22 cellular contexts compared by ENCODE assay signal in genomic region chr1:70899735-70900134, GRCh38.
DNase-seq lines count a peak whose midpoint lies in the region; ATAC-seq, FAIRE-seq and TF ChIP-seq lines count a peak whose summit lies in the region.
"Had no signal": no experiment of that assay in that cellular context is flagged by ENCODE, and none has a peak within 500 bp of the region (broad histone marks: within the 10 kb centered on the region; RNA-seq: fewer than 3 reads in every experiment).

No MANE protein-coding gene starts in this region.

- H3K27me3 ChIP-seq in GM23338 (ENCODE audit: insufficient read depth): no peaks in the 10 kb centered on the region
- no peaks in the 10 kb centered on the region for H3K27me3 ChIP-seq in bronchial epithelial cell (ENCODE audit: control insufficient read depth, insufficient read depth, low read length)

- H3K9me3 Mint-ChIP-seq in GM23338: no peaks in the 10 kb centered on the region
- no peaks in the 10 kb centered on the region for H3K9me3 Mint-ChIP-seq in activated CD8-positive, alpha-beta memory T cell treated with anti-CD3 and anti-CD28 coated beads, Interleukin-2, amount 10 ng/mL, durations not matched to agents 7 days and 5 days (ENCODE audit: low read depth)
- no peaks in the 10 kb centered on the region for H3K9me3 Mint-ChIP-seq in activated T-helper 1 cell treated with anti-CD3 and anti-CD28 coated beads, Interleukin-12 subunit alpha, Interleukin-12 subunit beta, Interleukin-2, Interleukin-4 antibody, amounts not matched to agents 30 ng/mL and 10 ng/mL and 1 ng/mL, durations not matched to agents 14 hours and 24 hours and 36 hours

- no peak overlapping the region for H3K4me3 Mint-ChIP-seq in GM23338
- no peak overlapping the region for H3K4me3 Mint-ChIP-seq in activated CD8-positive, alpha-beta memory T cell treated with anti-CD3 and anti-CD28 coated beads, Interleukin-2, amount 10 ng/mL, durations not matched to agents 7 days and 5 days
- H3K4me3 Mint-ChIP-seq in activated T-helper 1 cell treated with anti-CD3 and anti-CD28 coated beads, Interleukin-12 subunit alpha, Interleukin-12 subunit beta, Interleukin-2, Interleukin-4 antibody, amounts not matched to agents 30 ng/mL and 10 ng/mL and 1 ng/mL, durations not matched to agents 14 hours and 24 hours and 36 hours: no peak overlapping the region
- H3K4me3 Mint-ChIP-seq: CD4-positive, alpha-beta memory T cell; HFFc6 had no signal

- peaks cover 4% of the 10 kb centered on the region for H3K27me3 Mint-ChIP-seq in GM23338 (ENCODE audit: insufficient read depth, low read depth, poor library complexity)
- no peaks in the 10 kb centered on the region for H3K27me3 Mint-ChIP-seq in activated CD8-positive, alpha-beta memory T cell treated with anti-CD3 and anti-CD28 coated beads, Interleukin-2, amount 10 ng/mL, durations not matched to agents 7 days and 5 days
- H3K27me3 Mint-ChIP-seq in activated T-helper 1 cell treated with anti-CD3 and anti-CD28 coated beads, Interleukin-12 subunit alpha, Interleukin-12 subunit beta, Interleukin-2, Interleukin-4 antibody, amounts not matched to agents 30 ng/mL and 10 ng/mL and 1 ng/mL, durations not matched to agents 14 hours and 24 hours and 36 hours (ENCODE audit: insufficient read depth): no peaks in the 10 kb centered on the region

- no peak overlapping the region for H2AFZ ChIP-seq in GM23338

- ATAC-seq in GM23338: no peak
- ATAC-seq in activated CD8-positive, alpha-beta memory T cell treated with anti-CD3 and anti-CD28 coated beads, Interleukin-2, amount 10 ng/mL, durations not matched to agents 7 days and 5 days: no peak
- no peak for ATAC-seq in HG02973 (IDR thresholded peaks at IDR 0.05; ENCODE audit: unreplicated experiment)
- no peak for ATAC-seq in GM21367 (IDR thresholded peaks at IDR 0.05; ENCODE audit: unreplicated experiment)
- ATAC-seq: A549 had no signal

- H3K36me3 ChIP-seq in GM23338 (ENCODE audit: insufficient read depth) (no peaks in the 10 kb centered on the region), bronchial epithelial cell (ENCODE audit: control insufficient read depth, insufficient read depth, low read length) (no peaks in the 10 kb centered on the region)
- H3K36me3 ChIP-seq: HAP-1 had no signal

- H3K4me2 ChIP-seq in GM23338: no peak overlapping the region
- H3K4me2 ChIP-seq: A549 had no signal

- H3K27ac ChIP-seq in GM23338 (ENCODE audit: low read depth): no peak overlapping the region
- H3K27ac ChIP-seq: A549 had no signal

- H3K4me1 Mint-ChIP-seq in GM23338: peaks cover 14% of the 10 kb centered on the region
- no peaks in the 10 kb centered on the region for H3K4me1 Mint-ChIP-seq in activated CD8-positive, alpha-beta memory T cell treated with anti-CD3 and anti-CD28 coated beads, Interleukin-2, amount 10 ng/mL, durations not matched to agents 7 days and 5 days
- peaks cover 16% of the 10 kb centered on the region for H3K4me1 Mint-ChIP-seq in activated T-helper 1 cell treated with anti-CD3 and anti-CD28 coated beads, Interleukin-12 subunit alpha, Interleukin-12 subunit beta, Interleukin-2, Interleukin-4 antibody, amounts not matched to agents 30 ng/mL and 10 ng/mL and 1 ng/mL, durations not matched to agents 14 hours and 24 hours and 36 hours (ENCODE audit: low read depth)
- H3K4me1 Mint-ChIP-seq: CD4-positive, alpha-beta memory T cell had no signal

- CTCF ChIA-PET in activated CD8-positive, alpha-beta memory T cell treated with anti-CD3 and anti-CD28 coated beads, Interleukin-2, amount 10 ng/mL, durations not matched to agents 7 days and 5 days (lab: Charles Lee): no interaction called here

- no peaks in the 10 kb centered on the region for H3K79me2 ChIP-seq in GM23338 (replicated peaks; ENCODE audit: insufficient read depth)

- H3K4me1 ChIP-seq in GM23338 (ENCODE audit: insufficient read depth): 0 out of 2 replicates have a peak, but pooled peaks cover 5% of the 10 kb centered on the region
- H3K4me1 ChIP-seq: A549, HAP-1 had no signal

- TF ChIP-seq CTCF in GM23338 (conservative IDR thresholded peaks at IDR 0.05; ENCODE audit: low read depth in 2 of 2): no peak
- TF ChIP-seq CTCF in bronchial epithelial cell (IDR thresholded peaks at IDR 0.05; ENCODE audit: insufficient read depth, low read length, severe bottlenecking): no peak

- H3K27ac Mint-ChIP-seq in GM23338: peak overlapping the region; percentile 38; the same call in 1 of the 2 replicates
- no peak overlapping the region for H3K27ac Mint-ChIP-seq in activated CD8-positive, alpha-beta memory T cell treated with anti-CD3 and anti-CD28 coated beads, Interleukin-2, amount 10 ng/mL, durations not matched to agents 7 days and 5 days
- no peak overlapping the region for H3K27ac Mint-ChIP-seq in activated T-helper 1 cell treated with anti-CD3 and anti-CD28 coated beads, Interleukin-12 subunit alpha, Interleukin-12 subunit beta, Interleukin-2, Interleukin-4 antibody, amounts not matched to agents 30 ng/mL and 10 ng/mL and 1 ng/mL, durations not matched to agents 14 hours and 24 hours and 36 hours
- H3K27ac Mint-ChIP-seq: CD4-positive, alpha-beta memory T cell; HFFc6 had no signal

- intact Hi-C loops in activated T-helper 1 cell treated with anti-CD3 and anti-CD28 coated beads, Interleukin-12 subunit alpha, Interleukin-12 subunit beta, Interleukin-2, Interleukin-4 antibody, amounts not matched to agents 30 ng/mL and 10 ng/mL and 1 ng/mL, durations not matched to agents 14 hours and 24 hours and 36 hours (cut with micrococcal nuclease): loop anchor here (5.0 kb wide), 1 partner anchor 212 kb away; no protein-coding TSS in a partner anchor

- FAIRE-seq in bronchial epithelial cell (lab: Jason Lieb, UNC): no peak
- FAIRE-seq: A549, GM12892, H54 had no signal

- H4K20me1 ChIP-seq in GM23338 (replicated peaks; ENCODE audit: insufficient read depth): no peaks in the 10 kb centered on the region

- H3K9me2 ChIP-seq in GM23338 (ENCODE audit: insufficient read depth): peaks cover 7% of the 10 kb centered on the region; the same call in 1 of the 2 replicates

- no peaks in the 10 kb centered on the region for H3F3A ChIP-seq in GM23338 (replicated peaks; ENCODE audit: low read depth)

- DNase-seq in AG08395 (ENCODE audit: low spot score) (peak; percentile 15), GM23338 (ENCODE audit: low spot score) (no peak), bronchial epithelial cell (ENCODE audit: low read depth) (peak; percentile 5), kidney tubule cell (ENCODE audit: low spot score) (peak; percentile 71)
- DNase-seq in activated CD8-positive, alpha-beta memory T cell treated with anti-CD3 and anti-CD28 coated beads, Interleukin-2, amount 10 ng/mL, durations not matched to agents 7 days and 5 days: no peak
- no peak for DNase-seq in activated T-helper 1 cell treated with anti-CD3 and anti-CD28 coated beads, Interleukin-12 subunit alpha, Interleukin-12 subunit beta, Interleukin-2, Interleukin-4 antibody, amounts not matched to agents 30 ng/mL and 10 ng/mL and 1 ng/mL, durations not matched to agents 14 hours and 24 hours and 36 hours (ENCODE audit: low spot score)
- DNase-seq: 8988T; ACHN; C1 segment of cervical spinal cord; Calu3; CD4-positive, alpha-beta memory T cell; COR-L47; DMS53; DMS79 treated with DMSO at 0.1 percent for 48 hours; GOT3; HFFc6 had no signal

- no peaks in the 10 kb centered on the region for H3K36me3 Mint-ChIP-seq in GM23338 (ENCODE audit: low read depth)
- no peaks in the 10 kb centered on the region for H3K36me3 Mint-ChIP-seq in activated CD8-positive, alpha-beta memory T cell treated with anti-CD3 and anti-CD28 coated beads, Interleukin-2, amount 10 ng/mL, durations not matched to agents 7 days and 5 days
- H3K36me3 Mint-ChIP-seq in activated T-helper 1 cell treated with anti-CD3 and anti-CD28 coated beads, Interleukin-12 subunit alpha, Interleukin-12 subunit beta, Interleukin-2, Interleukin-4 antibody, amounts not matched to agents 30 ng/mL and 10 ng/mL and 1 ng/mL, durations not matched to agents 14 hours and 24 hours and 36 hours (ENCODE audit: low read depth): no peaks in the 10 kb centered on the region
- H3K36me3 Mint-ChIP-seq: CD4-positive, alpha-beta memory T cell had no signal

- no peak overlapping the region for H3K4me3 ChIP-seq in GM23338
- H3K4me3 ChIP-seq in bronchial epithelial cell (ENCODE audit: low read depth, low read length): no peak overlapping the region
- H3K4me3 ChIP-seq: A549, HAP-1 had no signal

TF ChIP-seq in GM23338, 12 proteins besides CTCF, POLR2A, EP300 and RAD21 (continues in another document):
- no peak for TF ChIP-seq REST (IDR thresholded peaks at IDR 0.05; ENCODE audit: unreplicated experiment)

Comparison
In these comparisons a context has a peak if more than half of its experiments do, and no peak if none do; other contexts are left out.
1. DNase-seq: peak in AG08395 (single experiment), bronchial epithelial cell (single experiment) and kidney tubule cell (single experiment); none in GM23338 (single experiment), activated CD8-positive, alpha-beta memory T cell treated with anti-CD3 and anti-CD28 coated beads, Interleukin-2, amount 10 ng/mL, durations not matched to agents 7 days and 5 days (single experiment) and activated T-helper 1 cell treated with anti-CD3 and anti-CD28 coated beads, Interleukin-12 subunit alpha, Interleukin-12 subunit beta, Interleukin-2, Interleukin-4 antibody, amounts not matched to agents 30 ng/mL and 10 ng/mL and 1 ng/mL, durations not matched to agents 14 hours and 24 hours and 36 hours (single experiment).